9 cellular contexts compared by ENCODE assay signal in the genomic region with DNA sequence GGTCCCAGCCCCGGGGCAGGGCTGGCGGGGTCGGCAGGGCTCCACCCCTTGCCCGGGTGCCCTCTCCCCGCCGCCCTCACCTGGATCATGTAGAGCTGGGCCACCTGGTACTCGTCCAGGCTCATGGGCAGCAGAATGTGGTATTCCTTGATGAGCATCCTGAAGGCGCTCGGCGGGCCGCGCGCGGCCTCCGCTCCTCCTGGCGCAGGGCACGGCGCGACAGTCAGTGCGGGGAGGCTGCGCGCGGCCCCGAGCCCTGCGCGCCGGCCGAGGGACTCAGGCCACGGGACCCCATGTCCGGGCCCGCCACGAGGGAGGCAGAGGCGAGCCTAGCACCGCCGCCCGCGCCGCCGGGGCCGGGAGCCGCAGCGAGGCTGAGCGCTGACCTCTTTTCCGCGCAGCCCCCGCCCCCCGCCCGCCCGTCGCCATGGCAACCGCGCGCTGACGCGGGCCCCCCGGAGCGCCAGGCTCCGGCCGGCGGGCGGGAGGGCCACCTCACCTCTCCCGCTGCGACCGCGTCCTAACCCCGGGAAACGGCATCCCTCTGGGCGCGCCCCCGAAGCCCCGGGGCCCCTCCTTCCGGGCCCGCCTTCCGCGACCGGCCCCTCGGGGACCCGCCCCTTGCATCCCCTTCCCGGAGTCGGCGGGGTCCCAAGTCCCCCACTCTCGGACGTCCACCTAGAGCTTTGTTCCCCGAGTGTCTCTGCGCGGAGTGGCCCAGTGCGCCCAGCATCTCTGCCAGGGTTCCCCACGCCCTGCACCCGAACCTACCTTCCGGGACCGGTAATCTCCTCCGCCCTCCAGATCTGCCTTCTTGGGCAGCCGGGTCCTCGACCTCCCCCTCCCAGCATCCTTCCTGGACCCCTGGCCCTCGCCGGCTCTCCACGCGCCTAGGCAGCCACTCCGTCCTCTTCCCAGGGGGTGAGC. TPM values are rescaled to one million over a fixed set of nuclear protein-coding genes. Genes with fewer than 3 reads are reported as not detected.
DNase-seq lines count a peak whose midpoint lies in the region; ATAC-seq, FAIRE-seq and TF ChIP-seq lines count a peak whose summit lies in the region.
"Had no signal": no experiment of that assay in that cellular context is flagged by ENCODE, and none has a peak within 500 bp of the region (broad histone marks: within the 10 kb centered on the region; RNA-seq: fewer than 3 reads in every experiment).

No MANE protein-coding gene starts in this region.

- TF ChIP-seq POLR2A in K562 (conservative IDR thresholded peaks at IDR 0.05) = no peak

- H2AFZ ChIP-seq in PC-9 = peak overlapping the region; percentile 86
- H2AFZ ChIP-seq in K562 (ENCODE audit: low read depth, low read length) = peak overlapping the region; percentile 71

- in situ Hi-C loops in K562 (cut with MboI) = no loop called here

- H3K27me3 ChIP-seq in PC-9 (ENCODE audit: insufficient read depth, low read depth) = no peaks in the 10 kb centered on the region
- no peaks in the 10 kb centered on the region for H3K27me3 ChIP-seq in K562 (ENCODE audit: control insufficient read depth in 2 of 2, insufficient read depth in 2 of 2, low read length in 2 of 2)
- no peaks in the 10 kb centered on the region for H3K27me3 ChIP-seq in layer of hippocampus (ENCODE audit: control insufficient read depth, insufficient read depth, low read length)

- H3K79me2 ChIP-seq in PC-9 (ENCODE audit: low read depth) (peaks cover 33% of the 10 kb centered on the region), K562 (ENCODE audit: control insufficient read depth, insufficient read depth, low read length) (peaks cover 33% of the 10 kb centered on the region)

- H3K4me1 ChIP-seq in PC-9 (replicated peaks; ENCODE audit: insufficient read depth) = peaks cover 36% of the 10 kb centered on the region
- peaks cover 28 to 76% of the 10 kb centered on the region in 2 experiments for H3K4me1 ChIP-seq in K562 (replicated peaks in 1 of 2; ENCODE audit: control insufficient read depth in 2 of 2, insufficient read depth in 2 of 2, low read length in 2 of 2)

- peak overlapping the region; percentile 83 for H3K27ac ChIP-seq in PC-9
- H3K27ac ChIP-seq in K562 (ENCODE audit: extremely low read depth, low read depth, low read length) = peak overlapping the region; percentile 72
- H3K27ac ChIP-seq in layer of hippocampus (ENCODE audit: low read depth, low read length) = peak overlapping the region; percentile 94

- POLR2A ChIA-PET in PC-9 (lab: Charles Lee; ENCODE audit: unreplicated experiment) = no interaction called here
- POLR2A ChIA-PET in K562 (lab: Yijun Ruan, JAX) = interaction anchor here (0.6 kb wide), 1 partner anchor 212 kb away, joined by 3 read pairs; no protein-coding TSS in a partner anchor

- CTCF ChIA-PET in PC-9 (lab: Charles Lee) (interaction anchor here (0.6 kb wide), 1 partner anchor 75 kb away, joined by 3 read pairs; no protein-coding TSS in a partner anchor), K562 (lab: Yijun Ruan, JAX; ENCODE audit: low intra/inter-chr PET ratio) (no interaction called here)

- H4K20me1 ChIP-seq in PC-9 (ENCODE audit: insufficient read depth) (peaks cover 3% of the 10 kb centered on the region; the same call in 1 of the 2 replicates), K562 (replicated peaks; ENCODE audit: control insufficient read depth, insufficient read depth, low read length) (no peaks in the 10 kb centered on the region)

- 7% methylated on average over 45 of the region's 99 CpGs for WGBS in K562 (ENCODE audit: insufficient coverage, low coverage, missing lambda C conversion rate)

- peak overlapping the region; percentile 60 to 87 for H3K9ac ChIP-seq in K562 (ENCODE audit: insufficient read depth in 1 of 2, low read depth in 2 of 2, low read length in 2 of 2)

- peaks cover 7% of the 10 kb centered on the region; the same call in 1 of the 2 replicates for H3K36me3 ChIP-seq in PC-9 (ENCODE audit: low read depth)
- H3K36me3 ChIP-seq in K562 (ENCODE audit: control insufficient read depth, insufficient read depth, low read length) = peaks cover 44% of the 10 kb centered on the region; the same call in 2 of the 3 replicates

- DNase-seq in activated CD4-positive, alpha-beta T cell treated with anti-CD3 and anti-CD28 coated beads for 48 hours = peak; percentile 40
- DNase-seq in activated CD4-positive, alpha-beta T cell treated with anti-CD3 and anti-CD28 coated beads, Interleukin-2, amount 50 U/mL, for 4 hours = no peak
- DNase-seq in PC-9 = peak in 1 of 2 experiments; percentile 53
- peak; percentile 67 to 83 (median 78) for DNase-seq in K562 (ENCODE audit: extremely low read depth in 1 of 4, low spot score in 3 of 4)
- peak; percentile 64 for DNase-seq in stimulated activated naive CD8-positive, alpha-beta T cell treated with anti-CD3 and anti-CD28 coated beads, Interleukin-15, Interleukin-2, amounts not matched to agents 100 U/mL and 50 U/mL, for 24 hours
- no peak for DNase-seq in AML-193 (lab: John Stamatoyannopoulos, UW)

- BruUV-seq in PC-9 (replicated peaks; lab: Mats Ljungman, UMichigan) (no TSS peak), K562 (replicated peaks; lab: Mats Ljungman, UMichigan) (no TSS peak)

- no peaks in the 10 kb centered on the region for H3K9me2 ChIP-seq in PC-9 (ENCODE audit: insufficient read depth)

- H3K4me2 ChIP-seq in PC-9 = peak overlapping the region; percentile 97
- H3K4me2 ChIP-seq in K562 (ENCODE audit: insufficient read depth, low read length) = peak overlapping the region; percentile 90

- TF ChIP-seq CTCF in PC-9 (conservative IDR thresholded peaks at IDR 0.05) (no peak), K562 (IDR thresholded peaks at IDR 0.05 in 2 of 3, conservative IDR thresholded peaks at IDR 0.05 in 1 of 3; ENCODE audit: insufficient read depth in 2 of 3, low read depth in 1 of 3, low read length in 3 of 3) (no peak)

- TF ChIP-seq RAD21 in K562 (CRISPR knock-in tag; conservative IDR thresholded peaks at IDR 0.05 in 1 of 2, IDR thresholded peaks at IDR 0.05 in 1 of 2) = no peak

- ATAC-seq in K562 (peak; percentile 0; the same call in 1 of the 3 replicates), esophagus mucosa (no peak)
- ATAC-seq in stimulated activated naive CD8-positive, alpha-beta T cell treated with anti-CD3 and anti-CD28 coated beads, Interleukin-15, Interleukin-2, amounts not matched to agents 100 U/mL and 50 U/mL, for 24 hours = no peak

- no peak for TF ChIP-seq EP300 in K562 (IDR thresholded peaks at IDR 0.05; ENCODE audit: low read length)

- peak overlapping the region; percentile 97 for H3K4me3 ChIP-seq in PC-9
- H3K4me3 ChIP-seq in K562 = peak overlapping the region; percentile 73

- no peak for FAIRE-seq in K562 (lab: Jason Lieb, UNC)

- intact Hi-C loops in PC-9 (cut with micrococcal nuclease; ENCODE audit: unreplicated experiment) = no loop called here
- intact Hi-C loops in K562 (cut with micrococcal nuclease) = loop anchor here (1.0 kb wide), 1 partner anchor 22 kb away; no protein-coding TSS in a partner anchor

- peaks cover 47% of the 10 kb centered on the region for H3F3A ChIP-seq in PC-9 (ENCODE audit: insufficient read depth, low read depth)

- peaks cover 6% of the 10 kb centered on the region for H3K9me1 ChIP-seq in K562 (ENCODE audit: control insufficient read depth, insufficient read depth, low read length)

- no peaks in the 10 kb centered on the region for H3K9me3 ChIP-seq in PC-9 (ENCODE audit: insufficient read depth, low read depth)
- no peaks in the 10 kb centered on the region for H3K9me3 ChIP-seq in K562 (replicated peaks; ENCODE audit: control insufficient read depth, insufficient read depth, low read depth, low read length)

RNA-seq across cellular contexts. Expression of gene PITPNM1, which starts 0.9 kb away (rescaled TPM):
- total RNA-seq in PC-9 (2021) (84.0 and 116 TPM in 2 replicates), K562 (2014; rRNA removed) (33.6 and 47.6 TPM in 2 replicates), K562 (2014; rRNA removed; fragmentation: Illumina TruSeq; extraction: Trizol) (9.3 and 11.2 TPM in 2 replicates), K562 (2015; rRNA removed; fragmentation: Illumina TruSeq; extraction: Trizol) (17.4 and 17.7 TPM in 2 replicates), K562 (2021) (50.2 and 53.7 TPM in 2 replicates), esophagus mucosa (36.5 TPM)
- total RNA-seq in K562 (2011; cell fraction: chromatin; rRNA removed; ENCODE audit: low replicate concordance) = 48.7 and 132 TPM in 2 replicates
- 82.2 and 92.7 TPM in 2 replicates for total RNA-seq in K562 (2011; cell fraction: nucleolus; rRNA removed)
- 41.5 and 53.5 TPM in 2 replicates for total RNA-seq in K562 (2011; cell fraction: nucleoplasm; rRNA removed)
- polyA plus RNA-seq in K562 (2011; rRNA removed) (14.7 and 18.8 TPM in 2 replicates), K562 (2014; fragmentation: Illumina TruSeq; extraction: Trizol) (16.0 and 24.4 TPM in 2 replicates), K562 (2014; fragmentation: Nextera tagmentation; extraction: Ambion mirVana) (under 1 TPM; 0.11 to 0.25 TPM), K562 (2014; rRNA removed) (35.0 and 42.3 TPM in 2 replicates)
- 15.2 and 52.3 TPM in 2 replicates for polyA plus RNA-seq in K562 (2011; cell fraction: cytosol; rRNA removed)
- 72.4 and 144 TPM in 2 replicates for polyA plus RNA-seq in K562 (2011; cell fraction: nucleus; rRNA removed)
- polyA plus RNA-seq in K562 (2012) = 24.1 and 32.9 TPM in 2 replicates
- polyA minus RNA-seq in K562 (2011; rRNA and poly(A)+ RNA removed) = 4.8 and 6.9 TPM in 2 replicates
- polyA minus RNA-seq in K562 (2011; cell fraction: cytosol; rRNA and poly(A)+ RNA removed) = 15.8 and 16.3 TPM in 2 replicates
- 28.3 and 31.1 TPM in 2 replicates for polyA minus RNA-seq in K562 (2011; cell fraction: nucleus; rRNA and poly(A)+ RNA removed)

RNA-seq across cellular contexts. Expression of gene CDK2AP2, which starts 3.7 kb away (rescaled TPM):
- total RNA-seq in PC-9 (2021) (80.0 and 89.3 TPM in 2 replicates), K562 (2014; rRNA removed) (34.6 and 53.3 TPM in 2 replicates), K562 (2014; rRNA removed; fragmentation: Illumina TruSeq; extraction: Trizol) (5.4 and 7.5 TPM in 2 replicates), K562 (2015; rRNA removed; fragmentation: Illumina TruSeq; extraction: Trizol) (21.7 and 22.1 TPM in 2 replicates), K562 (2021) (47.4 and 50.2 TPM in 2 replicates), esophagus mucosa (34.8 TPM)
- 21.8 and 52.5 TPM in 2 replicates for total RNA-seq in K562 (2011; cell fraction: chromatin; rRNA removed; ENCODE audit: low replicate concordance)
- total RNA-seq in K562 (2011; cell fraction: nucleolus; rRNA removed) = 47.5 and 51.3 TPM in 2 replicates
- total RNA-seq in K562 (2011; cell fraction: nucleoplasm; rRNA removed) = 24.7 and 43.2 TPM in 2 replicates
- polyA plus RNA-seq in K562 (2011; rRNA removed) (11.4 and 28.8 TPM in 2 replicates), K562 (2014; fragmentation: Illumina TruSeq; extraction: Trizol) (41.5 and 56.9 TPM in 2 replicates), K562 (2014; fragmentation: Nextera tagmentation; extraction: Ambion mirVana) (1 to 10 TPM; 4.4 to 8.4 TPM), K562 (2014; rRNA removed) (34.6 and 37.1 TPM in 2 replicates)
- 58.0 and 87.1 TPM in 2 replicates for polyA plus RNA-seq in K562 (2011; cell fraction: cytosol; rRNA removed)
- 48.5 and 50.6 TPM in 2 replicates for polyA plus RNA-seq in K562 (2011; cell fraction: nucleus; rRNA removed)
- 53.8 and 114 TPM in 2 replicates for polyA plus RNA-seq in K562 (2012)
- 8.8 and 13.2 TPM in 2 replicates for polyA minus RNA-seq in K562 (2011; rRNA and poly(A)+ RNA removed)
- 28.2 and 40.6 TPM in 2 replicates for polyA minus RNA-seq in K562 (2011; cell fraction: cytosol; rRNA and poly(A)+ RNA removed)
- 15.3 and 30.5 TPM in 2 replicates for polyA minus RNA-seq in K562 (2011; cell fraction: nucleus; rRNA and poly(A)+ RNA removed)

RNA-seq across cellular contexts. Expression of gene CABP2, which starts 19.0 kb away (rescaled TPM):
- total RNA-seq in PC-9 (2021) (not detected in 2 replicates), K562 (2014; rRNA removed) (not detected in 2 replicates), K562 (2014; rRNA removed; fragmentation: Illumina TruSeq; extraction: Trizol) (not detected in 2 replicates), K562 (2015; rRNA removed; fragmentation: Illumina TruSeq; extraction: Trizol) (not detected in 2 replicates), K562 (2021) (not detected in 2 replicates), esophagus mucosa (not detected)
- total RNA-seq in K562 (2011; cell fraction: chromatin; rRNA removed; ENCODE audit: low replicate concordance) = not detected in 2 replicates
- not detected in 2 replicates for total RNA-seq in K562 (2011; cell fraction: nucleolus; rRNA removed)
- not detected in 2 replicates for total RNA-seq in K562 (2011; cell fraction: nucleoplasm; rRNA removed)
- polyA plus RNA-seq in K562 (2011; rRNA removed) (not detected in 2 replicates), K562 (2014; fragmentation: Illumina TruSeq; extraction: Trizol) (not detected in 2 replicates), K562 (2014; fragmentation: Nextera tagmentation; extraction: Ambion mirVana) (not detected), K562 (2014; rRNA removed) (not detected in 2 replicates)
- polyA plus RNA-seq in K562 (2011; cell fraction: cytosol; rRNA removed) = not detected in 2 replicates
- polyA plus RNA-seq in K562 (2011; cell fraction: nucleus; rRNA removed) = not detected in 2 replicates
- polyA plus RNA-seq in K562 (2012) = not detected in 2 replicates
- not detected in 2 replicates for polyA minus RNA-seq in K562 (2011; rRNA and poly(A)+ RNA removed)
- not detected in 2 replicates for polyA minus RNA-seq in K562 (2011; cell fraction: cytosol; rRNA and poly(A)+ RNA removed)
- polyA minus RNA-seq in K562 (2011; cell fraction: nucleus; rRNA and poly(A)+ RNA removed) = not detected in 2 replicates
- total RNA-seq: glomerular endothelial cell had no signal

RNA-seq across cellular contexts. Expression of gene AIP, which starts 21.5 kb away (rescaled TPM):
- total RNA-seq in PC-9 (2021) (95.3 and 125 TPM in 2 replicates), K562 (2014; rRNA removed) (92.5 and 101 TPM in 2 replicates), K562 (2014; rRNA removed; fragmentation: Illumina TruSeq; extraction: Trizol) (16.6 and 37.0 TPM in 2 replicates), K562 (2015; rRNA removed; fragmentation: Illumina TruSeq; extraction: Trizol) (50.3 and 52.7 TPM in 2 replicates), K562 (2021) (71.2 and 78.3 TPM in 2 replicates), esophagus mucosa (23.5 TPM)
- 16.7 and 49.3 TPM in 2 replicates for total RNA-seq in K562 (2011; cell fraction: chromatin; rRNA removed; ENCODE audit: low replicate concordance)
- total RNA-seq in K562 (2011; cell fraction: nucleolus; rRNA removed) = 51.0 and 54.0 TPM in 2 replicates
- total RNA-seq in K562 (2011; cell fraction: nucleoplasm; rRNA removed) = 29.5 and 34.8 TPM in 2 replicates
- polyA plus RNA-seq in K562 (2011; rRNA removed) (66.6 and 98.4 TPM in 2 replicates), K562 (2014; fragmentation: Illumina TruSeq; extraction: Trizol) (40.2 and 66.9 TPM in 2 replicates), K562 (2014; fragmentation: Nextera tagmentation; extraction: Ambion mirVana) (10 to 100 TPM in 1 of 2 experiments, 1 to 10 TPM in 1; 5.2 to 16.2 TPM), K562 (2014; rRNA removed) (85.1 and 92.7 TPM in 2 replicates)
- 124 and 170 TPM in 2 replicates for polyA plus RNA-seq in K562 (2011; cell fraction: cytosol; rRNA removed)
- polyA plus RNA-seq in K562 (2011; cell fraction: nucleus; rRNA removed) = 61.0 and 75.7 TPM in 2 replicates
- polyA plus RNA-seq in K562 (2012) = 81.9 and 121 TPM in 2 replicates
- 43.3 and 59.8 TPM in 2 replicates for polyA minus RNA-seq in K562 (2011; rRNA and poly(A)+ RNA removed)
- polyA minus RNA-seq in K562 (2011; cell fraction: cytosol; rRNA and poly(A)+ RNA removed) = 48.4 and 57.2 TPM in 2 replicates
- 22.1 and 26.9 TPM in 2 replicates for polyA minus RNA-seq in K562 (2011; cell fraction: nucleus; rRNA and poly(A)+ RNA removed)

RNA-seq across cellular contexts. Expression of gene TMEM134, which starts 35.2 kb away (rescaled TPM):
- 85.7 and 125 TPM in 2 replicates for total RNA-seq in PC-9 (2021)
- total RNA-seq in K562 (2011; cell fraction: chromatin; rRNA removed; ENCODE audit: low replicate concordance) = 5.8 and 18.7 TPM in 2 replicates
- 21.2 and 21.3 TPM in 2 replicates for total RNA-seq in K562 (2011; cell fraction: nucleolus; rRNA removed)
- 17.5 and 22.7 TPM in 2 replicates for total RNA-seq in K562 (2011; cell fraction: nucleoplasm; rRNA removed)
- 10.7 and 23.4 TPM in 2 replicates for total RNA-seq in K562 (2014; rRNA removed)
- total RNA-seq in K562 (2014; rRNA removed; fragmentation: Illumina TruSeq; extraction: Trizol) = 1.3 and 1.5 TPM in 2 replicates
- 10.3 and 10.7 TPM in 2 replicates for total RNA-seq in K562 (2015; rRNA removed; fragmentation: Illumina TruSeq; extraction: Trizol)
- total RNA-seq in K562 (2021) = 19.2 and 19.3 TPM in 2 replicates
- 17.5 and 26.2 TPM in 2 replicates for polyA plus RNA-seq in K562 (2011; rRNA removed)
- 79.1 and 131 TPM in 2 replicates for polyA plus RNA-seq in K562 (2011; cell fraction: cytosol; rRNA removed)
- polyA plus RNA-seq in K562 (2011; cell fraction: nucleus; rRNA removed) = 43.3 and 53.7 TPM in 2 replicates
- polyA plus RNA-seq in K562 (2012) = 20.0 and 28.2 TPM in 2 replicates
- polyA plus RNA-seq in K562 (2014; fragmentation: Illumina TruSeq; extraction: Trizol) = 6.3 and 11.1 TPM in 2 replicates
- polyA plus RNA-seq in K562 (2014; fragmentation: Nextera tagmentation; extraction: Ambion mirVana) = 1 to 10 TPM in 1 of 2 experiments, under 1 TPM in 1; 0.63 to 1.4 TPM
- 48.4 and 58.9 TPM in 2 replicates for polyA plus RNA-seq in K562 (2014; rRNA removed)
- polyA minus RNA-seq in K562 (2011; rRNA and poly(A)+ RNA removed) = 1.3 and 2.0 TPM in 2 replicates
- polyA minus RNA-seq in K562 (2011; cell fraction: cytosol; rRNA and poly(A)+ RNA removed) = 7.4 and 10.5 TPM in 2 replicates
- polyA minus RNA-seq in K562 (2011; cell fraction: nucleus; rRNA and poly(A)+ RNA removed) = 12.4 and 12.8 TPM in 2 replicates
- 135 TPM for total RNA-seq in esophagus mucosa

Comparison
In these comparisons a context has a peak if more than half of its experiments do, and no peak if none do; other contexts are left out.
1. DNase-seq: peak in activated CD4-positive, alpha-beta T cell treated with anti-CD3 and anti-CD28 coated beads for 48 hours (single experiment), K562 (4 of 4) and stimulated activated naive CD8-positive, alpha-beta T cell treated with anti-CD3 and anti-CD28 coated beads, Interleukin-15, Interleukin-2, amounts not matched to agents 100 U/mL and 50 U/mL, for 24 hours (single experiment); none in activated CD4-positive, alpha-beta T cell treated with anti-CD3 and anti-CD28 coated beads, Interleukin-2, amount 50 U/mL, for 4 hours (0 of 2) and AML-193 (0 of 2).
2. Peak in every context shown above with its lines, with median percentiles within 50 percentile points of each other: H3K27ac ChIP-seq.